1 cellular context compared by ENCODE assay signal in the genomic region with DNA sequence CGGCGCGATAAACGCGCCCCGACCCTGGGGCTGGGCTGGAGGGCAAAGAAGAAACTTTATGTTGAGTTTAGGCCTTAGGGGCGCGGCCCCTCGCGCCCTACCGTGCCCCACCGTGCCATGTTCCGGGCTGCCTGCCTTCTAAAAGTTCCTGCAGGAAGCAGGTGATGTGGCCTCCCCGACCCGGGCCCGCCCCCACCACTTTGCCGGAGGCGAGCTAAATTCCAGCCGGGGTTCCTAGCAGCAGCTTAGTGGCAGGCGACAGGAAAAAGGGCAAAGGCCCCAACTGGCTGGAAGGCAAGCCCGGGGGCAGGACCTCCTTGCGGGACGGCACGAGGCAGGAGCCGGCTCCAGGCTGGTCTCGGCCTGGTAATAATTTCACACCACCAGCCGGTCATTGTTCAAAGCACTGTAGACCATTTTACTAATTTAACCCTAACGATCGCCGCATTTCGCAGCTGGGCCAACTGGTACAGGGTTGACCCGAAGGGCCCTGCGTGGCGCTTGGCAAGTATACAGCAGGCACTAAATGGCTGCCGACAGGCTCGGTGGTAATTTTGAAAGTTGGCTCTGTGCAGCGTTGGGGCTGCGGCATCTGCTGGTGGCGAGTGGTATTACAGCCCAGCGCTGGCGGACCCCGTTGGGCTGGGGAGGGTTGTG.
A peak's percentile ranks its signal among the peaks of the same experiment; 100 is the strongest.
TF ChIP-seq lines count a peak whose summit lies in the region.

No MANE protein-coding gene starts in this region.

TF ChIP-seq in HEK293, 187 proteins besides CTCF, POLR2A, EP300 and RAD21 (continued from another document and continues in another):
- no peak for TF ChIP-seq ZBTB21 (tag by site-specific recombination; IDR thresholded peaks at IDR 0.05)
- TF ChIP-seq GLIS1 (tag by site-specific recombination; IDR thresholded peaks at IDR 0.05), result no peak
- TF ChIP-seq, protein P1, sequence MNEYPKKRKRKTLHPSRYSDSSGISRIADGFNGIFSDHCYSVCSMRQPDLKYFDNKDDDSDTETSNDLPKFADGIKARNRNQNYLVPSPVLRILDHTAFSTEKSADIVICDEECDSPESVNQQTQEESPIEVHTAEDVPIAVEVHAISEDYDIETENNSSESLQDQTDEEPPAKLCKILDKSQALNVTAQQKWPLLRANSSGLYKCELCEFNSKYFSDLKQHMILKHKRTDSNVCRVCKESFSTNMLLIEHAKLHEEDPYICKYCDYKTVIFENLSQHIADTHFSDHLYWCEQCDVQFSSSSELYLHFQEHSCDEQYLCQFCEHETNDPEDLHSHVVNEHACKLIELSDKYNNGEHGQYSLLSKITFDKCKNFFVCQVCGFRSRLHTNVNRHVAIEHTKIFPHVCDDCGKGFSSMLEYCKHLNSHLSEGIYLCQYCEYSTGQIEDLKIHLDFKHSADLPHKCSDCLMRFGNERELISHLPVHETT (tag by site-specific recombination; IDR thresholded peaks at IDR 0.05), result no peak
- TF ChIP-seq ZNF600 (tag by site-specific recombination; IDR thresholded peaks at IDR 0.05), result peak; percentile 22; the same call in 1 of the 2 replicates
- no peak for TF ChIP-seq ZNF658 (tag by site-specific recombination; IDR thresholded peaks at IDR 0.05)
- TF ChIP-seq, protein P2, sequence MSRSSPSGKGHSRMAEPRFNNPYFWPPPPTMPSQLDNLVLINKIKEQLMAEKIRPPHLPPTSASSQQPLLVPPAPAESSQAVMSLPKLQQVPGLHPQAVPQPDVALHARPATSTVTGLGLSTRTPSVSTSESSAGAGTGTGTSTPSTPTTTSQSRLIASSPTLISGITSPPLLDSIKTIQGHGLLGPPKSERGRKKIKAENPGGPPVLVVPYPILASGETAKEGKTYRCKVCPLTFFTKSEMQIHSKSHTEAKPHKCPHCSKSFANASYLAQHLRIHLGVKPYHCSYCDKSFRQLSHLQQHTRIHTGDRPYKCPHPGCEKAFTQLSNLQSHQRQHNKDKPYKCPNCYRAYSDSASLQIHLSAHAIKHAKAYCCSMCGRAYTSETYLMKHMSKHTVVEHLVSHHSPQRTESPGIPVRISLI (tag by site-specific recombination; IDR thresholded peaks at IDR 0.05), result no peak
- no peak for TF ChIP-seq ZNF223 (tag by site-specific recombination; IDR thresholded peaks at IDR 0.05)
- TF ChIP-seq ZNF350 (tag by site-specific recombination; IDR thresholded peaks at IDR 0.05), result no peak
- TF ChIP-seq, protein P3, sequence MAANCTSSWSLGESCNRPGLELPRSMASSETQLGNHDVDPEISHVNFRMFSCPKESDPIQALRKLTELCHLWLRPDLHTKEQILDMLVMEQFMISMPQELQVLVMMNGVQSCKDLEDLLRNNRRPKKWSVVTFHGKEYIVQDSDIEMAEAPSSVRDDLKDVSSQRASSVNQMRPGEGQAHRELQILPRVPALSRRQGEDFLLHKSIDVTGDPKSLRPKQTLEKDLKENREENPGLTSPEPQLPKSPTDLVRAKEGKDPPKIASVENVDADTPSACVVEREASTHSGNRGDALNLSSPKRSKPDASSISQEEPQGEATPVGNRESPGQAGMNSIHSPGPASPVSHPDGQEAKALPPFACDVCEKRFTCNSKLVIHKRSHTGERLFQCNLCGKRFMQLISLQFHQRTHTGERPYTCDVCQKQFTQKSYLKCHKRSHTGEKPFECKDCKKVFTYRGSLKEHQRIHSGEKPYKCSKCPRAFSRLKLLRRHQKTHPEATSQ (tag by site-specific recombination; IDR thresholded peaks at IDR 0.05), result no peak
- TF ChIP-seq ZNF184 (tag by site-specific recombination; IDR thresholded peaks at IDR 0.05), result peak; percentile 51; the same call in 1 of the 2 replicates
- no peak for TF ChIP-seq ZNF426 (tag by site-specific recombination; IDR thresholded peaks at IDR 0.05)
- peak; percentile 52; the same call in 1 of the 2 replicates for TF ChIP-seq ZNF501 (tag by site-specific recombination; IDR thresholded peaks at IDR 0.05)
- TF ChIP-seq, protein P4, sequence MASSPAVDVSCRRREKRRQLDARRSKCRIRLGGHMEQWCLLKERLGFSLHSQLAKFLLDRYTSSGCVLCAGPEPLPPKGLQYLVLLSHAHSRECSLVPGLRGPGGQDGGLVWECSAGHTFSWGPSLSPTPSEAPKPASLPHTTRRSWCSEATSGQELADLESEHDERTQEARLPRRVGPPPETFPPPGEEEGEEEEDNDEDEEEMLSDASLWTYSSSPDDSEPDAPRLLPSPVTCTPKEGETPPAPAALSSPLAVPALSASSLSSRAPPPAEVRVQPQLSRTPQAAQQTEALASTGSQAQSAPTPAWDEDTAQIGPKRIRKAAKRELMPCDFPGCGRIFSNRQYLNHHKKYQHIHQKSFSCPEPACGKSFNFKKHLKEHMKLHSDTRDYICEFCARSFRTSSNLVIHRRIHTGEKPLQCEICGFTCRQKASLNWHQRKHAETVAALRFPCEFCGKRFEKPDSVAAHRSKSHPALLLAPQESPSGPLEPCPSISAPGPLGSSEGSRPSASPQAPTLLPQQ (tag by site-specific recombination; IDR thresholded peaks at IDR 0.05), result no peak
- TF ChIP-seq ZNF394 (tag by site-specific recombination; IDR thresholded peaks at IDR 0.05; ENCODE audit: borderline replicate concordance), result peak; percentile 31; the same call in 1 of the 2 replicates
- no peak for TF ChIP-seq HOXA7 (CRISPR knock-in tag; IDR thresholded peaks at IDR 0.05; ENCODE audit: borderline replicate concordance)
- TF ChIP-seq, protein P5, sequence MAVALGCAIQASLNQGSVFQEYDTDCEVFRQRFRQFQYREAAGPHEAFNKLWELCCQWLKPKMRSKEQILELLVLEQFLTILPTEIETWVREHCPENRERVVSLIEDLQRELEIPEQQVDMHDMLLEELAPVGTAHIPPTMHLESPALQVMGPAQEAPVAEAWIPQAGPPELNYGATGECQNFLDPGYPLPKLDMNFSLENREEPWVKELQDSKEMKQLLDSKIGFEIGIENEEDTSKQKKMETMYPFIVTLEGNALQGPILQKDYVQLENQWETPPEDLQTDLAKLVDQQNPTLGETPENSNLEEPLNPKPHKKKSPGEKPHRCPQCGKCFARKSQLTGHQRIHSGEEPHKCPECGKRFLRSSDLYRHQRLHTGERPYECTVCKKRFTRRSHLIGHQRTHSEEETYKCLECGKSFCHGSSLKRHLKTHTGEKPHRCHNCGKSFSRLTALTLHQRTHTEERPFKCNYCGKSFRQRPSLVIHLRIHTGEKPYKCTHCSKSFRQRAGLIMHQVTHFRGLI (tag by site-specific recombination; IDR thresholded peaks at IDR 0.05), result 0 out of 2 replicates have a peak, but pooled peaks have one; percentile 44
- TF ChIP-seq ZNF121 (tag by site-specific recombination; IDR thresholded peaks at IDR 0.05), result 0 out of 2 replicates have a peak, but pooled peaks have one; percentile 27
- no peak for TF ChIP-seq ZNF433 (tag by site-specific recombination; IDR thresholded peaks at IDR 0.05; ENCODE audit: low read depth)
- TF ChIP-seq ZSCAN16 (tag by site-specific recombination; IDR thresholded peaks at IDR 0.05), result peak; percentile 88
- TF ChIP-seq ZFP41 (tag by site-specific recombination; IDR thresholded peaks at IDR 0.05; ENCODE audit: borderline replicate concordance), result no peak
- TF ChIP-seq, protein P6, sequence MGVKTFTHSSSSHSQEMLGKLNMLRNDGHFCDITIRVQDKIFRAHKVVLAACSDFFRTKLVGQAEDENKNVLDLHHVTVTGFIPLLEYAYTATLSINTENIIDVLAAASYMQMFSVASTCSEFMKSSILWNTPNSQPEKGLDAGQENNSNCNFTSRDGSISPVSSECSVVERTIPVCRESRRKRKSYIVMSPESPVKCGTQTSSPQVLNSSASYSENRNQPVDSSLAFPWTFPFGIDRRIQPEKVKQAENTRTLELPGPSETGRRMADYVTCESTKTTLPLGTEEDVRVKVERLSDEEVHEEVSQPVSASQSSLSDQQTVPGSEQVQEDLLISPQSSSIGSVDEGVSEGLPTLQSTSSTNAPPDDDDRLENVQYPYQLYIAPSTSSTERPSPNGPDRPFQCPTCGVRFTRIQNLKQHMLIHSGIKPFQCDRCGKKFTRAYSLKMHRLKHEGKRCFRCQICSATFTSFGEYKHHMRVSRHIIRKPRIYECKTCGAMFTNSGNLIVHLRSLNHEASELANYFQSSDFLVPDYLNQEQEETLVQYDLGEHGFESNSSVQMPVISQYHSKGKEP (tag by site-specific recombination; IDR thresholded peaks at IDR 0.05), result no peak
- no peak for TF ChIP-seq ZNF214 (tag by site-specific recombination; IDR thresholded peaks at IDR 0.05; ENCODE audit: borderline replicate concordance)
- no peak for TF ChIP-seq ZNF341 (tag by site-specific recombination; IDR thresholded peaks at IDR 0.05; ENCODE audit: low read depth)
- no peak for TF ChIP-seq MEIS1 (CRISPR knock-in tag; IDR thresholded peaks at IDR 0.05; ENCODE audit: borderline replicate concordance)
- no peak for TF ChIP-seq ZNF621 (tag by site-specific recombination; IDR thresholded peaks at IDR 0.05)
- 0 out of 2 replicates have a peak, but pooled peaks have one; percentile 34 for TF ChIP-seq KLF10 (tag by site-specific recombination; IDR thresholded peaks at IDR 0.05)
- TF ChIP-seq ZNF2 (tag by site-specific recombination; IDR thresholded peaks at IDR 0.05), result peak; percentile 94
- no peak for TF ChIP-seq ZNF837 (tag by site-specific recombination; IDR thresholded peaks at IDR 0.05)
- TF ChIP-seq SETDB1 (IDR thresholded peaks at IDR 0.05; ENCODE audit: insufficient read length, low read length), result no peak
- peak; percentile 62 for TF ChIP-seq ZNF768 (tag by site-specific recombination; IDR thresholded peaks at IDR 0.05)
- TF ChIP-seq EGR2 (tag by site-specific recombination; IDR thresholded peaks at IDR 0.05; ENCODE audit: low read depth), result no peak
- no peak for TF ChIP-seq ZNF19 (tag by site-specific recombination; IDR thresholded peaks at IDR 0.05; ENCODE audit: low read depth)
- TF ChIP-seq MZF1 (tag by site-specific recombination; IDR thresholded peaks at IDR 0.05; ENCODE audit: borderline replicate concordance), result no peak; the same call in 1 of the 2 replicates
- TF ChIP-seq ZNF514 (tag by site-specific recombination; IDR thresholded peaks at IDR 0.05), result no peak
- TF ChIP-seq, protein P7, sequence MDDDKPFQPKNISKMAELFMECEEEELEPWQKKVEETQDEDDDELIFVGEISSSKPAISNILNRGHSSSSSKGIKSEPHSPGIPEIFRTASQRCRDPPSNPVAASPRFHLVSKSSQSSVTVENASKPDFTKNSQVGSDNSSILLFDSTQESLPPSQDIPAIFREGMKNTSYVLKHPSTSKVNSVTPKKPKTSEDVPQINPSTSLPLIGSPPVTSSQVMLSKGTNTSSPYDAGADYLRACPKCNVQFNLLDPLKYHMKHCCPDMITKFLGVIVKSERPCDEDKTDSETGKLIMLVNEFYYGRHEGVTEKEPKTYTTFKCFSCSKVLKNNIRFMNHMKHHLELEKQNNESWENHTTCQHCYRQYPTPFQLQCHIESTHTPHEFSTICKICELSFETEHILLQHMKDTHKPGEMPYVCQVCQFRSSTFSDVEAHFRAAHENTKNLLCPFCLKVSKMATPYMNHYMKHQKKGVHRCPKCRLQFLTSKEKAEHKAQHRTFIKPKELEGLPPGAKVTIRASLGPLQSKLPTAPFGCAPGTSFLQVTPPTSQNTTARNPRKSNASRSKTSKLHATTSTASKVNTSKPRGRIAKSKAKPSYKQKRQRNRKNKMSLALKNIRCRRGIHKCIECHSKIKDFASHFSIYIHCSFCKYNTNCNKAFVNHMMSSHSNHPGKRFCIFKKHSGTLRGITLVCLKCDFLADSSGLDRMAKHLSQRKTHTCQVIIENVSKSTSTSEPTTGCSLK (tag by site-specific recombination; IDR thresholded peaks at IDR 0.05), result no peak
- TF ChIP-seq ZNF843 (tag by site-specific recombination; IDR thresholded peaks at IDR 0.05), result no peak
- TF ChIP-seq ZNF785 (tag by site-specific recombination; IDR thresholded peaks at IDR 0.05), result no peak
- TF ChIP-seq ZNF112 (tag by site-specific recombination; IDR thresholded peaks at IDR 0.05), result no peak
- no peak for TF ChIP-seq WT1 (tag by site-specific recombination; IDR thresholded peaks at IDR 0.05)
- TF ChIP-seq ZBTB8A (tag by site-specific recombination; IDR thresholded peaks at IDR 0.05), result peak; percentile 96
- TF ChIP-seq KLF16 (tag by site-specific recombination; IDR thresholded peaks at IDR 0.05), result 0 out of 2 replicates have a peak, but pooled peaks have one; percentile 13
- TF ChIP-seq SALL2 (tag by site-specific recombination; IDR thresholded peaks at IDR 0.05; ENCODE audit: borderline replicate concordance), result no peak
- TF ChIP-seq ZNF626 (tag by site-specific recombination; IDR thresholded peaks at IDR 0.05), result no peak
- TF ChIP-seq TRIM28 (IDR thresholded peaks at IDR 0.05; ENCODE audit: borderline replicate concordance, low read length), result no peak
- TF ChIP-seq ZFHX2 (tag by site-specific recombination; conservative IDR thresholded peaks at IDR 0.05), result no peak
- TF ChIP-seq, protein P8, sequence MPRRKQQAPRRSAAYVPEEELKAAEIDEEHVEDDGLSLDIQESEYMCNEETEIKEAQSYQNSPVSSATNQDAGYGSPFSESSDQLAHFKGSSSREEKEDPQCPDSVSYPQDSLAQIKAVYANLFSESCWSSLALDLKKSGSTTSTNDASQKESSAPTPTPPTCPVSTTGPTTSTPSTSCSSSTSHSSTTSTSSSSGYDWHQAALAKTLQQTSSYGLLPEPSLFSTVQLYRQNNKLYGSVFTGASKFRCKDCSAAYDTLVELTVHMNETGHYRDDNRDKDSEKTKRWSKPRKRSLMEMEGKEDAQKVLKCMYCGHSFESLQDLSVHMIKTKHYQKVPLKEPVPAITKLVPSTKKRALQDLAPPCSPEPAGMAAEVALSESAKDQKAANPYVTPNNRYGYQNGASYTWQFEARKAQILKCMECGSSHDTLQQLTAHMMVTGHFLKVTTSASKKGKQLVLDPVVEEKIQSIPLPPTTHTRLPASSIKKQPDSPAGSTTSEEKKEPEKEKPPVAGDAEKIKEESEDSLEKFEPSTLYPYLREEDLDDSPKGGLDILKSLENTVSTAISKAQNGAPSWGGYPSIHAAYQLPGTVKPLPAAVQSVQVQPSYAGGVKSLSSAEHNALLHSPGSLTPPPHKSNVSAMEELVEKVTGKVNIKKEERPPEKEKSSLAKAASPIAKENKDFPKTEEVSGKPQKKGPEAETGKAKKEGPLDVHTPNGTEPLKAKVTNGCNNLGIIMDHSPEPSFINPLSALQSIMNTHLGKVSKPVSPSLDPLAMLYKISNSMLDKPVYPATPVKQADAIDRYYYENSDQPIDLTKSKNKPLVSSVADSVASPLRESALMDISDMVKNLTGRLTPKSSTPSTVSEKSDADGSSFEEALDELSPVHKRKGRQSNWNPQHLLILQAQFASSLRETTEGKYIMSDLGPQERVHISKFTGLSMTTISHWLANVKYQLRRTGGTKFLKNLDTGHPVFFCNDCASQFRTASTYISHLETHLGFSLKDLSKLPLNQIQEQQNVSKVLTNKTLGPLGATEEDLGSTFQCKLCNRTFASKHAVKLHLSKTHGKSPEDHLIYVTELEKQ (tag by site-specific recombination; IDR thresholded peaks at IDR 0.05; ENCODE audit: borderline replicate concordance), result no peak
- TF ChIP-seq ZNF423 (tag by site-specific recombination; IDR thresholded peaks at IDR 0.05), result no peak
- no peak for TF ChIP-seq RBAK (tag by site-specific recombination; IDR thresholded peaks at IDR 0.05)
- peak; percentile 35; the same call in 1 of the 2 replicates for TF ChIP-seq ZNF324 (tag by site-specific recombination; IDR thresholded peaks at IDR 0.05)
